ENCODE assay signal across 10 cellular contexts in genomic region chr3:197807969-197808587, GRCh38. TPM values are rescaled to one million over a fixed set of nuclear protein-coding genes. Genes with fewer than 3 reads are reported as not detected.
DNase-seq lines count a peak whose midpoint lies in the region; TF ChIP-seq lines count a peak whose summit lies in the region.
"Had no signal": no experiment of that assay in that cellular context is flagged by ENCODE, and none has a peak within 500 bp of the region (broad histone marks: within the 10 kb centered on the region; RNA-seq: fewer than 3 reads in every experiment).

No MANE protein-coding gene starts in this region.

- 62% methylated on average over 4 of the region's 4 CpGs for WGBS in smooth muscle cell (ENCODE audit: low lambda C conversion rate)

- H3F3A ChIP-seq in smooth muscle cell (ENCODE audit: low read depth), result no peaks in the 10 kb centered on the region

- no peak overlapping the region for H3K9ac ChIP-seq in SK-N-MC (ENCODE audit: insufficient read length)
- H3K9ac ChIP-seq in smooth muscle cell (ENCODE audit: low read depth), result peak overlapping the region; percentile 11

- H3K36me3 ChIP-seq in SK-N-MC (ENCODE audit: insufficient read depth, low read length) (peaks cover 3% of the 10 kb centered on the region; the same call in 1 of the 2 replicates), smooth muscle cell (ENCODE audit: low read depth) (no peaks in the 10 kb centered on the region), H7 (replicated peaks; ENCODE audit: control insufficient read depth, insufficient read depth, low read length) (no peaks in the 10 kb centered on the region)

- H4K20me1 ChIP-seq in smooth muscle cell (ENCODE audit: low read depth), result peaks cover 96% of the 10 kb centered on the region

- H3K27me3 ChIP-seq in smooth muscle cell (ENCODE audit: low read depth), result no peaks in the 10 kb centered on the region
- no peaks in the 10 kb centered on the region for H3K27me3 ChIP-seq in H7 (ENCODE audit: control insufficient read depth, insufficient read depth, low read length)

- H3K4me1 ChIP-seq in smooth muscle cell (ENCODE audit: low read depth), result peaks cover 16% of the 10 kb centered on the region

- no peak overlapping the region for H3K4me3 ChIP-seq in SK-N-MC
- H3K4me3 ChIP-seq in smooth muscle cell, result no peak overlapping the region
- H3K4me3 ChIP-seq in H7 (ENCODE audit: insufficient read depth, low read depth, low read length), result no peak overlapping the region

- H3K79me2 ChIP-seq in smooth muscle cell (ENCODE audit: low read depth), result peaks cover 96% of the 10 kb centered on the region

- no peak overlapping the region for H2AFZ ChIP-seq in smooth muscle cell (ENCODE audit: low read depth)

- H3K27ac ChIP-seq in SK-N-MC, result peak overlapping the region; percentile 71
- H3K27ac ChIP-seq in smooth muscle cell (ENCODE audit: low read depth), result peak overlapping the region; percentile 83

- no peak for TF ChIP-seq CTCF in smooth muscle cell (IDR thresholded peaks at IDR 0.05; ENCODE audit: borderline replicate concordance, insufficient read depth, poor library complexity, severe bottlenecking)

- peak overlapping the region; percentile 58 for H3K4me2 ChIP-seq in smooth muscle cell

- H3K9me3 ChIP-seq in SK-N-MC (ENCODE audit: low read depth, low read length) (no peaks in the 10 kb centered on the region), smooth muscle cell (replicated peaks; ENCODE audit: low read depth) (no peaks in the 10 kb centered on the region)

- DNase-seq in GM03348 (ENCODE audit: low spot score) (peak; percentile 39), SK-N-MC (ENCODE audit: low read depth, low spot score) (no peak), fibroblast of gingiva (ENCODE audit: low read depth) (peak; percentile 3), smooth muscle cell (lab: John Stamatoyannopoulos, UW; ENCODE audit: unreplicated experiment) (no peak), amygdala (lab: John Stamatoyannopoulos, UW) (no peak), activated gamma-delta T cell treated with Interleukin-2 at 50 U/mL for 16 hours (no peak), H7 (no peak)
- no peak for DNase-seq in stimulated activated CD4-positive, alpha-beta T cell treated with anti-CD3 and anti-CD28 coated beads, Interleukin-4, amount 100 ng/mL, for 1 hour
- DNase-seq: activated naive CD8-positive, alpha-beta T cell treated with anti-CD3 and anti-CD28 coated beads, Interleukin-2, amount 10 ng/mL, durations not matched to agents 7 days and 5 days; NCI-H774 had no signal

RNA-seq across cellular contexts. Expression of gene LRCH3, which starts 17.0 kb away (rescaled TPM):
- 31.7 and 49.2 TPM in 2 replicates for total RNA-seq in smooth muscle cell
- polyA plus RNA-seq in smooth muscle cell, result 14.5 and 15.6 TPM in 2 replicates
- total RNA-seq in H7 (2014; rRNA removed; shearing (Covaris generic)), result 21.4 and 21.5 TPM in 2 replicates

RNA-seq across cellular contexts. Expression of gene FYTTD1, which starts 58.4 kb away (rescaled TPM):
- 32.7 and 78.1 TPM in 2 replicates for total RNA-seq in smooth muscle cell
- polyA plus RNA-seq in smooth muscle cell, result 33.2 and 40.7 TPM in 2 replicates
- total RNA-seq in H7 (2014; rRNA removed; shearing (Covaris generic)), result 13.5 and 17.7 TPM in 2 replicates

Comparison
In these comparisons a context has a peak if more than half of its experiments do, and no peak if none do; other contexts are left out.
1. DNase-seq: peak in GM03348 (single experiment) and fibroblast of gingiva (single experiment); none in SK-N-MC (single experiment), smooth muscle cell (single experiment), amygdala (0 of 56), activated gamma-delta T cell treated with Interleukin-2 at 50 U/mL for 16 hours (single experiment), stimulated activated CD4-positive, alpha-beta T cell treated with anti-CD3 and anti-CD28 coated beads, Interleukin-4, amount 100 ng/mL, for 1 hour (single experiment) and H7 (single experiment).